In the genomic region with DNA sequence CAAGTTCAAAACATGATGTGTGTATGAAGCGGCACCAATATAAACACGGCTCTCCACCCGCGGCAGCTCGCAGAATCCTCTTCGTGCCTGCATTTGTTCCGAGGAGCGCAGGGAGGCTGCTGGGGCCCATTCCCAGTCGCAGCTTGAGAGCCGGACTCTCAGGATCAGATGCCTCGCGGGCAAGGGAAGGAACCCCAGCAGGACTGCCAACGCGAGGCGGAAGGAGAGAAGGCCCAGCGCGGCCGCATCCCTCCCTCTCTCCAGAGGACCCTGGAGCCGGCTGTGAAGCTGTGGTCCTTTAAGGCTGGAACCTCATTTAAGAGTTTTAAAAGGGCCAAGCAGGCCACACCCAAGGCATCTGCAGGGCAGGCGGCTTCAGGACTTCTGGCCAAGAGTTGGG, we compare ENCODE assay signal across 27 cellular contexts. TPM values are rescaled to one million over a fixed set of nuclear protein-coding genes. Genes with fewer than 3 reads are reported as not detected.
DNase-seq lines count a peak whose midpoint lies in the region; ATAC-seq and TF ChIP-seq lines count a peak whose summit lies in the region.
"Had no signal": no experiment of that assay in that cellular context is flagged by ENCODE, and none has a peak within 500 bp of the region (broad histone marks: within the 10 kb centered on the region; RNA-seq: fewer than 3 reads in every experiment).

No MANE protein-coding gene starts in this region.

- 27 to 35% methylated on average over 20 of the region's 20 CpGs for WGBS in aorta, 2 donors

- H3K36me3 ChIP-seq in right atrium auricular region (peaks cover under 1% of the 10 kb centered on the region), aorta (ENCODE audit: control insufficient read depth in 1 of 2, insufficient read depth in 2 of 2, low read length in 1 of 2) (no peaks in the 10 kb centered on the region)
- H3K36me3 ChIP-seq: gastrocnemius medialis, SJSA1 had no signal

- no peaks in the 10 kb centered on the region for H3K27me3 ChIP-seq in right atrium auricular region
- H3K27me3 ChIP-seq in aorta (ENCODE audit: control insufficient read depth in 1 of 2, insufficient read depth in 2 of 2, low read length in 1 of 2): no peaks in the 10 kb centered on the region
- H3K27me3 ChIP-seq: gastrocnemius medialis, SJSA1 had no signal

- H3K9me3 ChIP-seq in right atrium auricular region (no peaks in the 10 kb centered on the region), aorta (ENCODE audit: control insufficient read depth, low read length) (no peaks in the 10 kb centered on the region)
- H3K9me3 ChIP-seq: gastrocnemius medialis, SJSA1 had no signal

- TF ChIP-seq CTCF in right atrium auricular region (IDR thresholded peaks at IDR 0.05): no peak

- intact Hi-C loops in Right ventricle myocardium superior (cut with DNase I): no loop called here
- intact Hi-C loops in left cardiac atrium (cut with DNase I): no loop called here
- intact Hi-C loops in posterior cingulate gyrus (cut with DNase I): no loop called here
- intact Hi-C loops in aorta (cut with DNase I): loop anchor here (5.0 to 10.0 kb wide), 2 partner anchors 43 to 300 kb away; no protein-coding TSS in a partner anchor

- H3K27ac ChIP-seq in right atrium auricular region: no peak overlapping the region
- H3K27ac ChIP-seq in aorta (ENCODE audit: low read depth in 1 of 2, low read length in 2 of 2): no peak overlapping the region
- H3K27ac ChIP-seq: gastrocnemius medialis, SJSA1 had no signal

- DNase-seq in Right ventricle myocardium superior (peak; percentile 37), right atrium auricular region (ENCODE audit: low spot score) (no peak), left cardiac atrium (peak; percentile 21), posterior cingulate gyrus (peak in 6 of 10 donors; percentile 2 to 81 (median 24)), aorta (peak; percentile 44 to 73), AG08395 (ENCODE audit: low spot score) (no peak), NCI-H146 (lab: John Stamatoyannopoulos, UW) (no peak), NCI-H1694 (lab: John Stamatoyannopoulos, UW) (no peak)
- DNase-seq: activated CD4-positive, CD25-positive, alpha-beta regulatory T cell treated with anti-CD3 and anti-CD28 coated beads, Interleukin-2, amount 50 U/mL, for 72 hours; activated CD8-positive, alpha-beta T cell treated with anti-CD3 and anti-CD28 coated beads for 36 hours; activated T-cell treated with anti-CD3 and anti-CD28 coated beads for 4 hours; AML-193; DMS53; gastrocnemius medialis; hypothalamus; natural killer cell; NCI-H1105 treated with DMSO at 0.1 percent for 48 hours; NCI-H2029 treated with DMSO at 0.1 percent for 48 hours; NCI-H526 treated with DMSO at 0.1 percent for 48 hours; retina; stimulated activated CD4-positive, alpha-beta T cell treated with anti-CD3 and anti-CD28 coated beads, Interleukin-2, amount 100 ng/mL, for 48 hours; T-cell had no signal

- peaks cover 0 to 30% of the 10 kb centered on the region in 2 donors for H3K4me1 ChIP-seq in right atrium auricular region
- H3K4me1 ChIP-seq in aorta (ENCODE audit: control insufficient read depth in 1 of 2, insufficient read depth in 2 of 2, low read length in 2 of 2): no peaks in the 10 kb centered on the region
- H3K4me1 ChIP-seq: SJSA1 had no signal

- ATAC-seq in Right ventricle myocardium superior (ENCODE audit: poor library complexity) (no peak), left cardiac atrium (no peak), aorta (ENCODE audit: low FRiP score) (no peak)
- ATAC-seq: activated CD8-positive, alpha-beta T cell treated with anti-CD3 and anti-CD28 coated beads for 36 hours; gastrocnemius medialis; K562; natural killer cell; T-cell had no signal

- no peak overlapping the region for H3K4me3 ChIP-seq in right atrium auricular region
- H3K4me3 ChIP-seq in aorta (ENCODE audit: low read length in 2 of 2): no peak overlapping the region
- H3K4me3 ChIP-seq: gastrocnemius medialis, K562, SJSA1 had no signal

RNA-seq across cellular contexts. Expression of a gene that starts 44.2 kb away (rescaled TPM):
- total RNA-seq in Right ventricle myocardium superior (not detected), right atrium auricular region (not detected), left cardiac atrium (under 1 TPM in 1 of 2 donors, not detected in 1; 0.47 TPM), aorta (1 to 10 TPM in 1 of 2 donors, under 1 TPM in 1; 0.88 to 1.6 TPM)
- polyA plus RNA-seq in aorta: under 1 TPM; 0.20 to 0.50 TPM
- total RNA-seq: dermis microvascular lymphatic vessel endothelial cell, gastrocnemius medialis, H4, K562, osteoblast, SJSA1 had no signal
- polyA plus RNA-seq: K562 had no signal

RNA-seq across cellular contexts. Expression of a gene that starts 45.3 kb away (rescaled TPM):
- total RNA-seq in Right ventricle myocardium superior (21.5 TPM), right atrium auricular region (10 to 100 TPM; 12.5 to 16.7 TPM), left cardiac atrium (10 to 100 TPM; 28.3 to 60.3 TPM), aorta (100 to 1,000 TPM; 167 to 188 TPM)
- polyA plus RNA-seq in aorta: 10 to 100 TPM; 31.4 to 46.7 TPM
- polyA plus RNA-seq: K562 had no signal

Comparison
In these comparisons a context has a peak if more than half of its experiments do, and no peak if none do; other contexts are left out.
1. DNase-seq: peak in Right ventricle myocardium superior (single experiment), left cardiac atrium (single experiment), posterior cingulate gyrus (6 of 10) and aorta (2 of 2); none in right atrium auricular region (single experiment), AG08395 (single experiment), NCI-H146 (single experiment) and NCI-H1694 (single experiment).
2. intact Hi-C loops: an anchor here in aorta (5.0 to 10.0 kb wide); none called in Right ventricle myocardium superior, left cardiac atrium and posterior cingulate gyrus.